In the genomic region with DNA sequence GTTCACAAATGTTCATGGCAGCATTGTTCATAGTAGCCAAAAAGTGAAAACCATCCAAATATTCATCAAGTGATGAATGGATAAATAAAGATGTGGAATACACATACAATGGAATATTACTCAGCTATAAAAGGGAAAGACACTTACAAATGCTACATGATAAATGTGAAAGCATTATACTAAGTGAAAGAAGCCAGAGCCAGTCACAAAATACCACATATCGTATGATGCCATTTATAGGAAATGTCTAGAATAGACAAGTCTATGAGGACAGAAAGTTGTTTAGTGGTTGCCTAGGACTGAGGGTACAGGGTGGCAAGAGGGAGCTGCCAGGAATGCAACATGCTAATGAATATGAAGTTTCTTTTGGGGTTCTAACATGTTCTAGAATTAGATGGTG, we compare ENCODE assay signal across 20 cellular contexts.
DNase-seq lines count a peak whose midpoint lies in the region; ATAC-seq, FAIRE-seq and TF ChIP-seq lines count a peak whose summit lies in the region.
"Had no signal": no experiment of that assay in that cellular context is flagged by ENCODE, and none has a peak within 500 bp of the region (broad histone marks: within the 10 kb centered on the region; RNA-seq: fewer than 3 reads in every experiment).

No MANE protein-coding gene starts in this region.

- H3K27me3 ChIP-seq in gastroesophageal sphincter (no peaks in the 10 kb centered on the region), pancreas (no peaks in the 10 kb centered on the region), tibial artery (no peaks in the 10 kb centered on the region)
- H3K27me3 ChIP-seq: BE2C had no signal

- FAIRE-seq in pancreas (lab: Jason Lieb, UNC), result peak; percentile 49
- FAIRE-seq: GM12891, GM19239, H1 had no signal

- no peaks in the 10 kb centered on the region for H3K36me3 ChIP-seq in gastroesophageal sphincter
- H3K36me3 ChIP-seq in pancreas, result no peaks in the 10 kb centered on the region
- no peaks in the 10 kb centered on the region for H3K36me3 ChIP-seq in tibial artery
- H3K36me3 ChIP-seq: BE2C, HAP-1 had no signal

- intact Hi-C loops in pancreas (cut with DNase I), result no loop called here
- intact Hi-C loops in tibial artery (cut with DNase I; ENCODE audit: low total_unique reads), result no loop called here

- H3K4me3 ChIP-seq in gastroesophageal sphincter (no peak overlapping the region), pancreas (no peak overlapping the region), tibial artery (no peak overlapping the region)
- H3K4me3 ChIP-seq: HAP-1 had no signal

- TF ChIP-seq EP300 in gastroesophageal sphincter (IDR thresholded peaks at IDR 0.05), result no peak

- WGBS in gastroesophageal sphincter (ENCODE audit: low coverage in 1 of 2), 2 donors, result 44 to 60% methylated on average over 1 of the region's 1 CpG
- 83 to 91% methylated on average over 1 of the region's 1 CpG for WGBS in pancreas, 2 donors

- no peaks in the 10 kb centered on the region for H3K9me3 ChIP-seq in gastroesophageal sphincter
- H3K9me3 ChIP-seq in pancreas, result peaks cover 0 to 3% (median 0%) of the 10 kb centered on the region in 4 donors
- no peaks in the 10 kb centered on the region for H3K9me3 ChIP-seq in tibial artery
- H3K9me3 ChIP-seq: BE2C, HAP-1 had no signal

- H3K4me1 ChIP-seq in gastroesophageal sphincter (peaks cover 0 to 32% (median 7%) of the 10 kb centered on the region in 3 donors), pancreas (no peaks in the 10 kb centered on the region), tibial artery (peaks cover 0 to 55% (median 7%) of the 10 kb centered on the region in 4 donors)
- H3K4me1 ChIP-seq: BE2C, HAP-1 had no signal

- TF ChIP-seq CTCF in gastroesophageal sphincter (IDR thresholded peaks at IDR 0.05), result no peak
- no peak for TF ChIP-seq CTCF in pancreas (IDR thresholded peaks at IDR 0.05)
- no peak for TF ChIP-seq CTCF in tibial artery (IDR thresholded peaks at IDR 0.05)

- no peak for TF ChIP-seq POLR2A in gastroesophageal sphincter (IDR thresholded peaks at IDR 0.05)

- H3K27ac ChIP-seq in gastroesophageal sphincter, result peak overlapping the region; percentile 70 to 84 (median 84)
- H3K27ac ChIP-seq in pancreas, result no peak overlapping the region
- H3K27ac ChIP-seq in tibial artery, result peak overlapping the region; percentile 16 to 49

- ATAC-seq in gastroesophageal sphincter, result peak; percentile 74
- no peak for ATAC-seq in pancreas
- ATAC-seq in HG02885 (IDR thresholded peaks at IDR 0.05; ENCODE audit: poor library complexity, unreplicated experiment), result no peak

- DNase-seq in pancreas (no peak), tibial artery (no peak), germinal center (ENCODE audit: low spot score) (no peak), NCI-H748 treated with DMSO at 0.1 percent for 48 hours (lab: John Stamatoyannopoulos, UW) (no peak)
- DNase-seq: ACHN; BE2C; C1 segment of cervical spinal cord; CD4-positive, CD25-positive, alpha-beta regulatory T cell; CD8-positive, alpha-beta memory T cell; COR-L47; DMS 273 treated with DMSO at 0.1 percent for 48 hours; DMS53; DND-41; EL had no signal

Comparison
In these comparisons a context has a peak if more than half of its experiments do, and no peak if none do; other contexts are left out.
1. H3K27ac ChIP-seq: peak in gastroesophageal sphincter (4 of 4) and tibial artery (2 of 2); none in pancreas (0 of 4).